In the genomic region with DNA sequence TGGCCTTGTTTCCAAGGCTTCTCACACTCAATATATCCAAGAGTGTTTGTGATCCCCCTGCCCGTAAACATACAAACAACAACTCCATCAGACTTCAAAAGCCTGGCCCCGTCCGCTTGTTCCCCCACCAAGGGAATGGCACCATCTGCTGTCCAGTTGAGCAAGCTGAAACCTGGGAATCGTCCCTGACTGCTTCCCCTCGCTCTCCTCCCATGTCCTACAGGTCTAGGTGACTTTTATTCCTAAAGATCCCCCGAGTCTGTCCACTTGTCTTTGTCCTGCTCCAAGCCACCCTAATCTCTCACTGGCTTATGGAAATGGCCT, we compare ENCODE assay signal across 8 cellular contexts. TPM values are rescaled to one million over a fixed set of nuclear protein-coding genes. Genes with fewer than 3 reads are reported as not detected.
DNase-seq lines count a peak whose midpoint lies in the region; ATAC-seq, FAIRE-seq and TF ChIP-seq lines count a peak whose summit lies in the region.

No MANE protein-coding gene starts in this region.

- POLR2A ChIA-PET in A549 (lab: Yijun Ruan, JAX) = no interaction called here

- H3K4me3 ChIP-seq in A549 = no peak overlapping the region

- H3K4me1 ChIP-seq in A549 = peaks cover 9% of the 10 kb centered on the region; the same call in 2 of the 3 replicates

- no peak overlapping the region for H3K4me2 ChIP-seq in A549

- FAIRE-seq in A549 (lab: Jason Lieb, UNC) = no peak

- WGBS in A549 (ENCODE audit: missing lambda C conversion rate) = 38% methylated on average over 6 of the region's 6 CpGs

- H3K9me3 ChIP-seq in A549 = 0 out of 3 replicates have a peak, but pooled peaks cover 2% of the 10 kb centered on the region

- CTCF ChIA-PET in A549 (lab: Yijun Ruan, JAX) = interaction anchor here (0.6 to 3.6 kb wide), 8 partner anchors 11 to 509 kb away, joined by 3 to 16 read pairs (median 4); no protein-coding TSS in a partner anchor

- peak in 1 of 2 experiments; percentile 68 for DNase-seq in A549 (ENCODE audit: low read depth in 1 of 2, low spot score in 1 of 2)
- DNase-seq in anterior cingulate cortex (lab: John Stamatoyannopoulos, UW) = peak in 33 of 58 donors; percentile 4 to 72 (median 18)
- DNase-seq in left kidney (ENCODE audit: low read depth, low spot score) = peak; percentile 75
- DNase-seq in NCI-H526 treated with DMSO at 0.1 percent for 48 hours (lab: John Stamatoyannopoulos, UW) = no peak
- DNase-seq in NOMO-1 (lab: John Stamatoyannopoulos, UW; ENCODE audit: unreplicated experiment in 2 of 2) = no peak

- no peak for TF ChIP-seq POLR2A in A549 (IDR thresholded peaks at IDR 0.05; ENCODE audit: low read length)

- TF ChIP-seq CTCF in A549 (IDR thresholded peaks at IDR 0.05) = peak; percentile 56

- ATAC-seq in A549 (peak; percentile 70 to 90; a peak in 5 of 6 replicates), GM21529 (IDR thresholded peaks at IDR 0.05; ENCODE audit: unreplicated experiment) (peak; percentile 77), GM18498 (IDR thresholded peaks at IDR 0.05; ENCODE audit: unreplicated experiment) (no peak), HG03520 (IDR thresholded peaks at IDR 0.05; ENCODE audit: unreplicated experiment) (no peak)

- no peak for TF ChIP-seq EP300 in A549 (IDR thresholded peaks at IDR 0.05)

- peak; percentile 82 to 88 for TF ChIP-seq RAD21 in A549 (conservative IDR thresholded peaks at IDR 0.05 in 1 of 2, IDR thresholded peaks at IDR 0.05 in 1 of 2)

- H3K27ac ChIP-seq in A549 = no peak overlapping the region

TF ChIP-seq in A549, 52 proteins besides CTCF, POLR2A, EP300 and RAD21:
- TF ChIP-seq SMC3 (IDR thresholded peaks at IDR 0.05) = peak; percentile 81
- no peak for TF ChIP-seq RFX5 (IDR thresholded peaks at IDR 0.05)

RNA-seq across cellular contexts. Expression of gene FAM174B, which starts 27.9 kb away (rescaled TPM):
- polyA plus RNA-seq in A549 (2011; rRNA removed) (13.9 and 22.5 TPM in 2 replicates), A549 (2017; fragmentation: RNase III; extraction: RNeasy Plus Mini Kit Qiagen cat#74134 plus additional on column Dnase treatment) (4.6 to 5.9 TPM (median 5.2 TPM) in 3 replicates)
- 3.7 and 5.7 TPM in 2 replicates for polyA plus RNA-seq in A549 (2012; cell fraction: cytosol; rRNA removed)
- polyA plus RNA-seq in A549 (2012; cell fraction: nucleus; rRNA removed) = 3.1 and 3.9 TPM in 2 replicates
- polyA minus RNA-seq in A549 (2011; rRNA and poly(A)+ RNA removed) = 19.2 and 20.6 TPM in 2 replicates

Comparison
In these comparisons a context has a peak if more than half of its experiments do, and no peak if none do; other contexts are left out.
1. ATAC-seq: peak in A549 (2 of 2) and GM21529 (single experiment); none in GM18498 (single experiment) and HG03520 (single experiment).
2. DNase-seq: peak in anterior cingulate cortex (33 of 58) and left kidney (single experiment); none in NCI-H526 treated with DMSO at 0.1 percent for 48 hours (single experiment) and NOMO-1 (0 of 2).